ENCODE assay signal across 21 cellular contexts in the genomic region with DNA sequence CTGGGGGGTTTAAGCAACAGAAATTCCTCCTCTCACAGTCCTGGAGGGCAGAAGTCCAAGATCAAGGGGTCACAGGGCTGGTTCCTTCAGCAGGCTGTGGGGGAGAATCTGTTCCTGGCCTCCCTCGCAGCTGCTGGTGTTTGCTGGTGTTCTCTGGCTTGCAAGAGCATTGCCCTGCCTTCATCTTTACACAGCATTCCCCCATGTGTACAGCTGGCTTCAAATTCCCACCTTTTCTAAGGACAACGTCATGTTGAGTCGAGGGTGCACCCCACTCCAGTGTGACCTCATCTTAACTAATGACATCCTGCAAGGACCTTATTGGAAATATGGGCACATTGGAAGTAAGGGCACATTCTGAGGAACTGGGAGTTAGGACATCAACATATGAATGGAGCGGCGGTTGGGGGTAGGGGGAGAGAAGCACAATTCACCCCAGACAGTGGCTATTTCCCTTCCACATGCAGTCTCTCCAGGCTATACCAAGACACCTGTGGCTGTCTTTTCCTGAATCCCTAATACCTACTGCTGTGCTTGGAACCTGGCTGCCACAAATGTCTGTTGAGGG.
DNase-seq lines count a peak whose midpoint lies in the region; ATAC-seq, FAIRE-seq and TF ChIP-seq lines count a peak whose summit lies in the region.
"Had no signal": no experiment of that assay in that cellular context is flagged by ENCODE, and none has a peak within 500 bp of the region (broad histone marks: within the 10 kb centered on the region; RNA-seq: fewer than 3 reads in every experiment).

No MANE protein-coding gene starts in this region.

- H3K9me3 ChIP-seq in T-helper 17 cell (ENCODE audit: control insufficient read depth, low read length, poor library complexity, severe bottlenecking) (no peaks in the 10 kb centered on the region), neutrophil (no peaks in the 10 kb centered on the region)
- H3K9me3 ChIP-seq: gastroesophageal sphincter had no signal

- peaks cover 7% of the 10 kb centered on the region for H3K36me3 ChIP-seq in H7 (replicated peaks; ENCODE audit: control insufficient read depth, insufficient read depth, low read length)
- H3K36me3 ChIP-seq in neutrophil = peaks cover 20% of the 10 kb centered on the region
- H3K36me3 ChIP-seq: gastroesophageal sphincter had no signal

- peak overlapping the region; percentile 74 for H3K27ac Mint-ChIP-seq in T-helper 17 cell

- no peak overlapping the region for H3K4me3 Mint-ChIP-seq in T-helper 17 cell
- H3K4me3 Mint-ChIP-seq: activated CD4-positive, alpha-beta T cell treated with anti-CD3 and anti-CD28 coated beads, Interleukin-2, amount 10 ng/mL, durations not matched to agents 7 days and 5 days; mesothelial cell of epicardium had no signal

- H3K36me3 Mint-ChIP-seq in T-helper 17 cell (ENCODE audit: low read depth) = peaks cover 12% of the 10 kb centered on the region

- peaks cover 23 to 28% of the 10 kb centered on the region in 2 experiments for H3K4me1 ChIP-seq in neutrophil (ENCODE audit: control insufficient read depth in 1 of 2, insufficient read depth in 1 of 2, low read depth in 1 of 2, low read length in 1 of 2)

- no peak for FAIRE-seq in frontal cortex (lab: Jason Lieb, UNC)
- FAIRE-seq: D721Med, G401.6, GM12878 had no signal

- TF ChIP-seq CTCF in neutrophil (IDR thresholded peaks at IDR 0.05) = no peak

- H3K4me1 Mint-ChIP-seq in T-helper 17 cell = peaks cover 33% of the 10 kb centered on the region

- H3K4me3 ChIP-seq in H7 (ENCODE audit: insufficient read depth, low read depth, low read length) (no peak overlapping the region), neutrophil (ENCODE audit: low read depth in 1 of 2, low read length in 1 of 2) (no peak overlapping the region)
- H3K4me3 ChIP-seq: gastroesophageal sphincter, GM12878 had no signal

- DNase-seq in H7 (peak; percentile 50), T-helper 17 cell (no peak), iPS DF 4.7 (ENCODE audit: extremely low read depth, low spot score) (peak; percentile 71), frontal cortex (ENCODE audit: low spot score in 2 of 2) (no peak)
- DNase-seq: activated CD4-positive, alpha-beta T cell treated with anti-CD3 and anti-CD28 coated beads, Interleukin-2, amount 10 ng/mL, durations not matched to agents 7 days and 5 days; activated CD8-positive, alpha-beta memory T cell treated with anti-CD3 and anti-CD28 coated beads, Interleukin-2, amount 50 U/mL, for 48 hours; activated naive CD4-positive, alpha-beta T cell treated with Interleukin-2 at 50 U/mL for 16 hours; AML-193; KBM-7; NCI-H2081 treated with DMSO at 0.1 percent for 48 hours; NCI-H510A treated with DMSO at 0.1 percent for 48 hours; stimulated activated CD4-positive, alpha-beta T cell treated with anti-CD3 and anti-CD28 coated beads, Interleukin-2, amount 100 ng/mL, for 24 hours had no signal

- H3K27me3 Mint-ChIP-seq in T-helper 17 cell = no peaks in the 10 kb centered on the region
- H3K27me3 Mint-ChIP-seq: activated CD4-positive, alpha-beta T cell treated with anti-CD3 and anti-CD28 coated beads, Interleukin-2, amount 10 ng/mL, durations not matched to agents 7 days and 5 days had no signal

- H3K27me3 ChIP-seq in H7 (ENCODE audit: control insufficient read depth, insufficient read depth, low read length) (no peaks in the 10 kb centered on the region), neutrophil (no peaks in the 10 kb centered on the region)
- H3K27me3 ChIP-seq: gastroesophageal sphincter had no signal

- peak overlapping the region; percentile 70 for H3K27ac ChIP-seq in neutrophil
- H3K27ac ChIP-seq: gastroesophageal sphincter had no signal

- no peak for ATAC-seq in T-helper 17 cell
- ATAC-seq in HG02884 (IDR thresholded peaks at IDR 0.05; ENCODE audit: unreplicated experiment) = no peak
- no peak for ATAC-seq in GM19035 (IDR thresholded peaks at IDR 0.05; ENCODE audit: unreplicated experiment)
- ATAC-seq: gastroesophageal sphincter, GM12878, sciatic nerve had no signal

Comparison
In these comparisons a context has a peak if more than half of its experiments do, and no peak if none do; other contexts are left out.
1. DNase-seq: peak in H7 (single experiment) and iPS DF 4.7 (single experiment); none in T-helper 17 cell (0 of 3) and frontal cortex (0 of 2).